In genomic region chr5:134175874-134176522, GRCh38 we compare ENCODE assay signal across 8 cellular contexts. TPM values are rescaled to one million over a fixed set of nuclear protein-coding genes. Genes with fewer than 3 reads are reported as not detected.
DNase-seq lines count a peak whose midpoint lies in the region; ATAC-seq and TF ChIP-seq lines count a peak whose summit lies in the region.

No MANE protein-coding gene starts in this region.

- H3K79me2 ChIP-seq in KMS-11 (ENCODE audit: insufficient read depth, low read depth) (peaks cover 54% of the 10 kb centered on the region), trophoblast cell (ENCODE audit: control insufficient read depth, insufficient read depth, low read length, poor library complexity) (peaks cover 12% of the 10 kb centered on the region)

- H3K9ac ChIP-seq in KMS-11 (peak overlapping the region; percentile 99), trophoblast cell (ENCODE audit: low read length) (peak overlapping the region; percentile 100)

- no peak overlapping the region for H2BK12ac ChIP-seq in trophoblast cell (ENCODE audit: low read length)

- peaks cover 5% of the 10 kb centered on the region; the same call in 1 of the 2 replicates for H4K20me1 ChIP-seq in KMS-11 (ENCODE audit: insufficient read depth)

- peaks cover 32% of the 10 kb centered on the region for H3K4me1 Mint-ChIP-seq in Calu3 (ENCODE audit: low read depth, unreplicated experiment)
- peaks cover 35% of the 10 kb centered on the region for H3K4me1 Mint-ChIP-seq in activated T-helper 1 cell treated with anti-CD3 and anti-CD28 coated beads, Interleukin-12 subunit alpha, Interleukin-12 subunit beta, Interleukin-2, Interleukin-4 antibody, amounts not matched to agents 30 ng/mL and 10 ng/mL and 1 ng/mL, durations not matched to agents 14 hours and 24 hours and 36 hours (ENCODE audit: low read depth)

- WGBS in trophoblast cell (ENCODE audit: extremely low coverage, insufficient coverage, insufficient read length): no CpG with 5 or more reads among the region's 32 CpGs

- H3K27me3 ChIP-seq in KMS-11 (ENCODE audit: insufficient read depth, low read depth) (no peaks in the 10 kb centered on the region), trophoblast cell (ENCODE audit: insufficient read depth, low read length) (no peaks in the 10 kb centered on the region)

- H3K27ac Mint-ChIP-seq in Calu3 (ENCODE audit: unreplicated experiment): peak overlapping the region; percentile 98
- peak overlapping the region; percentile 97 for H3K27ac Mint-ChIP-seq in activated T-helper 1 cell treated with anti-CD3 and anti-CD28 coated beads, Interleukin-12 subunit alpha, Interleukin-12 subunit beta, Interleukin-2, Interleukin-4 antibody, amounts not matched to agents 30 ng/mL and 10 ng/mL and 1 ng/mL, durations not matched to agents 14 hours and 24 hours and 36 hours

- H2AFZ ChIP-seq in KMS-11 (ENCODE audit: low read depth) (no peak overlapping the region; the same call in 1 of the 2 replicates), trophoblast cell (ENCODE audit: insufficient read depth, low read length, poor library complexity) (peak overlapping the region; percentile 99)

- H3K18ac ChIP-seq in trophoblast cell (ENCODE audit: low read length): peak overlapping the region; percentile 100

- intact Hi-C loops in Calu3 (cut with micrococcal nuclease; ENCODE audit: unreplicated experiment): no loop called here
- intact Hi-C loops in activated T-helper 1 cell treated with anti-CD3 and anti-CD28 coated beads, Interleukin-12 subunit alpha, Interleukin-12 subunit beta, Interleukin-2, Interleukin-4 antibody, amounts not matched to agents 30 ng/mL and 10 ng/mL and 1 ng/mL, durations not matched to agents 14 hours and 24 hours and 36 hours (cut with micrococcal nuclease): loop anchor here (1.0 to 5.0 kb wide), 9 partner anchors 171 to 729 kb away; partner anchors contain the start of genes C5orf24, CAMLG, CDKN2AIPNL and PCBD2

- peak overlapping the region; percentile 99 for H3K4ac ChIP-seq in trophoblast cell (ENCODE audit: low read depth, low read length)

- H2AK5ac ChIP-seq in trophoblast cell (ENCODE audit: low read length): peak overlapping the region; percentile 59

- CTCF ChIA-PET in Calu3 (lab: Charles Lee): interaction anchor here (0.6 to 1.8 kb wide), 4 partner anchors 27 to 145 kb away, joined by 4 to 6 read pairs (median 6); partner anchors contain the start of gene PPP2CA

- H4K12ac ChIP-seq in trophoblast cell (ENCODE audit: low read depth, low read length): peak overlapping the region; percentile 99

- peak overlapping the region; percentile 92 for H2BK5ac ChIP-seq in trophoblast cell (ENCODE audit: low read depth, low read length, poor library complexity)

- peak overlapping the region; percentile 96 for H4K91ac ChIP-seq in trophoblast cell (ENCODE audit: low read depth, low read length)

- no peak overlapping the region for H2BK120ac ChIP-seq in trophoblast cell (ENCODE audit: insufficient read depth, low read length, poor library complexity)

- peaks cover 74% of the 10 kb centered on the region for H3K36me3 Mint-ChIP-seq in Calu3 (ENCODE audit: insufficient read depth, unreplicated experiment)
- H3K36me3 Mint-ChIP-seq in activated T-helper 1 cell treated with anti-CD3 and anti-CD28 coated beads, Interleukin-12 subunit alpha, Interleukin-12 subunit beta, Interleukin-2, Interleukin-4 antibody, amounts not matched to agents 30 ng/mL and 10 ng/mL and 1 ng/mL, durations not matched to agents 14 hours and 24 hours and 36 hours (ENCODE audit: low read depth): peaks cover 25% of the 10 kb centered on the region

- H3K9me3 ChIP-seq in trophoblast cell (ENCODE audit: insufficient read depth, low read depth, low read length): no peaks in the 10 kb centered on the region

- H3K4me2 ChIP-seq in KMS-11 (peak overlapping the region; percentile 90), trophoblast cell (ENCODE audit: low read length) (peak overlapping the region; percentile 80)

- BruUV-seq in Calu3 (replicated peaks; lab: Mats Ljungman, UMichigan): no TSS peak

- DNase-seq in Calu3: no peak
- no peak for DNase-seq in activated T-helper 1 cell treated with anti-CD3 and anti-CD28 coated beads, Interleukin-12 subunit alpha, Interleukin-12 subunit beta, Interleukin-2, Interleukin-4 antibody, amounts not matched to agents 30 ng/mL and 10 ng/mL and 1 ng/mL, durations not matched to agents 14 hours and 24 hours and 36 hours (ENCODE audit: low spot score)
- peak; percentile 26 for DNase-seq in glomerular visceral epithelial cell (ENCODE audit: extremely low spot score)
- DNase-seq in trophoblast cell: peak; percentile 85 to 88
- DNase-seq in SKM-1 (lab: John Stamatoyannopoulos, UW; ENCODE audit: unreplicated experiment): no peak
- DNase-seq in D341Med (ENCODE audit: low spot score): no peak

- H3K27ac ChIP-seq in KMS-11: peak overlapping the region; percentile 97
- H3K27ac ChIP-seq in trophoblast cell (ENCODE audit: low read depth, low read length): peak overlapping the region; percentile 99

- H3K36me3 ChIP-seq in KMS-11 (ENCODE audit: insufficient read depth) (peaks cover 5% of the 10 kb centered on the region; the same call in 1 of the 2 replicates), trophoblast cell (ENCODE audit: control insufficient read depth in 1 of 2, insufficient read depth in 2 of 2, low read length in 2 of 2) (peaks cover 11 to 15% of the 10 kb centered on the region in 2 experiments)

- H3K4me3 ChIP-seq in KMS-11 (IDR thresholded peaks at IDR 0.05; ENCODE audit: insufficient read depth, low read depth, low read length): no peak overlapping the region
- H3K4me3 ChIP-seq in trophoblast cell (ENCODE audit: low read depth, low read length): peak overlapping the region; percentile 100

- H3K23ac ChIP-seq in trophoblast cell (ENCODE audit: low read length): peak overlapping the region; percentile 46

- TF ChIP-seq CTCF in Calu3 (IDR thresholded peaks at IDR 0.05; ENCODE audit: unreplicated experiment) (no peak), KMS-11 (conservative IDR thresholded peaks at IDR 0.05; ENCODE audit: low read depth, low read length) (no peak)

- H4K8ac ChIP-seq in trophoblast cell (ENCODE audit: low read depth, low read length): peak overlapping the region; percentile 99

- no peaks in the 10 kb centered on the region for H3K9me3 Mint-ChIP-seq in Calu3 (ENCODE audit: low read depth, unreplicated experiment)
- H3K9me3 Mint-ChIP-seq in activated T-helper 1 cell treated with anti-CD3 and anti-CD28 coated beads, Interleukin-12 subunit alpha, Interleukin-12 subunit beta, Interleukin-2, Interleukin-4 antibody, amounts not matched to agents 30 ng/mL and 10 ng/mL and 1 ng/mL, durations not matched to agents 14 hours and 24 hours and 36 hours: no peaks in the 10 kb centered on the region

- peak; percentile 20 for ATAC-seq in GM21360 (IDR thresholded peaks at IDR 0.05; ENCODE audit: unreplicated experiment)

- H3K27me3 Mint-ChIP-seq in Calu3 (ENCODE audit: unreplicated experiment): no peaks in the 10 kb centered on the region
- H3K27me3 Mint-ChIP-seq in activated T-helper 1 cell treated with anti-CD3 and anti-CD28 coated beads, Interleukin-12 subunit alpha, Interleukin-12 subunit beta, Interleukin-2, Interleukin-4 antibody, amounts not matched to agents 30 ng/mL and 10 ng/mL and 1 ng/mL, durations not matched to agents 14 hours and 24 hours and 36 hours (ENCODE audit: insufficient read depth): peaks cover 2% of the 10 kb centered on the region

- peak overlapping the region; percentile 59 for H3K14ac ChIP-seq in trophoblast cell (ENCODE audit: low read length)

- H3K4me1 ChIP-seq in KMS-11 (ENCODE audit: low read depth, poor library complexity, severe bottlenecking) (peaks cover 26% of the 10 kb centered on the region), trophoblast cell (ENCODE audit: control insufficient read depth in 1 of 2, insufficient read depth in 2 of 2, low read length in 2 of 2) (peaks cover 0 to 5% of the 10 kb centered on the region in 2 experiments)

- H3K79me1 ChIP-seq in trophoblast cell (ENCODE audit: low read length): peaks cover 13% of the 10 kb centered on the region

- peak overlapping the region; percentile 97 for H3K4me3 Mint-ChIP-seq in Calu3 (ENCODE audit: low read depth, unreplicated experiment)
- H3K4me3 Mint-ChIP-seq in activated T-helper 1 cell treated with anti-CD3 and anti-CD28 coated beads, Interleukin-12 subunit alpha, Interleukin-12 subunit beta, Interleukin-2, Interleukin-4 antibody, amounts not matched to agents 30 ng/mL and 10 ng/mL and 1 ng/mL, durations not matched to agents 14 hours and 24 hours and 36 hours: peak overlapping the region; percentile 96

RNA-seq across cellular contexts. Expression of gene SKP1, which starts 0.8 kb away (rescaled TPM):
- 380 and 411 TPM in 2 replicates for total RNA-seq in Calu3 (2022)
- 259 and 265 TPM in 2 replicates for total RNA-seq in activated T-helper 1 cell treated with anti-CD3 and anti-CD28 coated beads, Interleukin-12 subunit alpha, Interleukin-12 subunit beta, Interleukin-2, Interleukin-4 antibody, amounts not matched to agents 30 ng/mL and 10 ng/mL and 1 ng/mL, durations not matched to agents 14 hours and 24 hours and 36 hours
- polyA plus RNA-seq in trophoblast cell (2013): 589 and 590 TPM in 2 replicates

RNA-seq across cellular contexts. Expression of gene PPP2CA, which starts 49.9 kb away (rescaled TPM):
- total RNA-seq in Calu3 (2022): 242 and 260 TPM in 2 replicates
- total RNA-seq in activated T-helper 1 cell treated with anti-CD3 and anti-CD28 coated beads, Interleukin-12 subunit alpha, Interleukin-12 subunit beta, Interleukin-2, Interleukin-4 antibody, amounts not matched to agents 30 ng/mL and 10 ng/mL and 1 ng/mL, durations not matched to agents 14 hours and 24 hours and 36 hours: 181 and 183 TPM in 2 replicates
- polyA plus RNA-seq in trophoblast cell (2013): 60.9 and 63.0 TPM in 2 replicates

Comparison
In these comparisons a context has a peak if more than half of its experiments do, and no peak if none do; other contexts are left out.
1. DNase-seq: peak in glomerular visceral epithelial cell (single experiment) and trophoblast cell (2 of 2); none in Calu3 (single experiment), activated T-helper 1 cell treated with anti-CD3 and anti-CD28 coated beads, Interleukin-12 subunit alpha, Interleukin-12 subunit beta, Interleukin-2, Interleukin-4 antibody, amounts not matched to agents 30 ng/mL and 10 ng/mL and 1 ng/mL, durations not matched to agents 14 hours and 24 hours and 36 hours (single experiment), SKM-1 (single experiment) and D341Med (single experiment).